In genomic region chr2:226475650-226476049, GRCh38 we compare ENCODE assay signal across 13 cellular contexts.
DNase-seq lines count a peak whose midpoint lies in the region; ATAC-seq, FAIRE-seq and TF ChIP-seq lines count a peak whose summit lies in the region.
"Had no signal": no experiment of that assay in that cellular context is flagged by ENCODE, and none has a peak within 500 bp of the region (broad histone marks: within the 10 kb centered on the region; RNA-seq: fewer than 3 reads in every experiment).

No MANE protein-coding gene starts in this region.

- peak overlapping the region; percentile 33 for H3K4me3 Mint-ChIP-seq in Caco-2 (ENCODE audit: unreplicated experiment)
- H3K4me3 Mint-ChIP-seq: activated naive CD8-positive, alpha-beta T cell treated with anti-CD3 and anti-CD28 coated beads, Interleukin-2, amount 10 ng/mL, durations not matched to agents 7 days and 5 days; CD4-positive, alpha-beta T cell had no signal

- CTCF ChIA-PET in Caco-2 (lab: Charles Lee) (no interaction called here), endothelial cell of umbilical vein (lab: Charles Lee) (no interaction called here)

- peaks cover 32% of the 10 kb centered on the region for H3K36me3 Mint-ChIP-seq in Caco-2 (ENCODE audit: insufficient read depth, unreplicated experiment)
- H3K36me3 Mint-ChIP-seq: activated naive CD8-positive, alpha-beta T cell treated with anti-CD3 and anti-CD28 coated beads, Interleukin-2, amount 10 ng/mL, durations not matched to agents 7 days and 5 days had no signal

- no peak for TF ChIP-seq POLR2A in NB4 (IDR thresholded peaks at IDR 0.05; ENCODE audit: extremely low read depth, insufficient read length)
- TF ChIP-seq POLR2A in endothelial cell of umbilical vein (IDR thresholded peaks at IDR 0.05; ENCODE audit: low read depth, low read length) = no peak

- TF ChIP-seq CTCF in Caco-2 (IDR thresholded peaks at IDR 0.05; ENCODE audit: insufficient read depth in 1 of 2, low read depth in 1 of 2, low read length in 1 of 2, severe bottlenecking in 1 of 2, unreplicated experiment in 1 of 2) (no peak), NB4 (IDR thresholded peaks at IDR 0.05; ENCODE audit: low read depth, low read length) (no peak), endothelial cell of umbilical vein (IDR thresholded peaks at IDR 0.05; ENCODE audit: extremely low read depth in 1 of 2, insufficient read depth in 1 of 2, low read depth in 1 of 2, low read length in 2 of 2) (no peak), omental fat pad (IDR thresholded peaks at IDR 0.05) (no peak)

- BruUV-seq in Caco-2 (replicated peaks; lab: Mats Ljungman, UMichigan) = no TSS peak
- BruUV-seq in endothelial cell of umbilical vein (replicated peaks; lab: Mats Ljungman, UMichigan) = no TSS peak

- dilution Hi-C loops in endothelial cell of umbilical vein (cut with MboI; ENCODE audit: extremely low pct_ligation_motif_present, low sequenced_read_pairs) = no loop called here

- H3K27me3 Mint-ChIP-seq in Caco-2 (ENCODE audit: insufficient read depth, unreplicated experiment) = no peaks in the 10 kb centered on the region

- H3K36me3 ChIP-seq in Caco-2 (ENCODE audit: control insufficient read depth, insufficient read depth, low read length) = no peaks in the 10 kb centered on the region
- no peaks in the 10 kb centered on the region for H3K36me3 ChIP-seq in endothelial cell of umbilical vein (ENCODE audit: control insufficient read depth in 2 of 2, extremely low read depth in 1 of 2, insufficient read depth in 2 of 2, low read length in 2 of 2)

- DNase-seq in Caco-2 = no peak
- peak; percentile 8 for DNase-seq in NB4 (ENCODE audit: low read depth)
- DNase-seq in endothelial cell of umbilical vein (ENCODE audit: low read depth, low spot score) = peak; percentile 34
- no peak for DNase-seq in omental fat pad (ENCODE audit: low spot score)
- no peak for DNase-seq in midbrain (lab: John Stamatoyannopoulos, UW)
- DNase-seq in GM19238 (ENCODE audit: insufficient read length, low spot score) = no peak
- DNase-seq in hippocampal formation (lab: John Stamatoyannopoulos, UW) = no peak
- DNase-seq in NK-92 (lab: John Stamatoyannopoulos, UW; ENCODE audit: unreplicated experiment) = no peak
- DNase-seq: activated naive CD8-positive, alpha-beta T cell treated with anti-CD3 and anti-CD28 coated beads, Interleukin-2, amount 10 ng/mL, durations not matched to agents 7 days and 5 days; CD4-positive, alpha-beta T cell; NCI-H1092 treated with DMSO at 0.1 percent for 48 hours; NCI-H82; T-helper 1 cell had no signal

- H3K4me2 ChIP-seq in endothelial cell of umbilical vein (ENCODE audit: insufficient read depth, low read length) = peak overlapping the region; percentile 43

- H2AFZ ChIP-seq in endothelial cell of umbilical vein (ENCODE audit: low read depth, low read length) = no peak overlapping the region

- no peak overlapping the region for H3K27ac ChIP-seq in endothelial cell of umbilical vein (ENCODE audit: insufficient read depth, low read depth, low read length)

- H3K27ac Mint-ChIP-seq in Caco-2 (ENCODE audit: unreplicated experiment) = peak overlapping the region; percentile 74
- H3K27ac Mint-ChIP-seq: activated naive CD8-positive, alpha-beta T cell treated with anti-CD3 and anti-CD28 coated beads, Interleukin-2, amount 10 ng/mL, durations not matched to agents 7 days and 5 days; CD4-positive, alpha-beta T cell had no signal

- peak; percentile 64 for ATAC-seq in omental fat pad (ENCODE audit: low FRiP score)

- H3K4me1 Mint-ChIP-seq in Caco-2 (ENCODE audit: low read depth, unreplicated experiment) = peaks cover 31% of the 10 kb centered on the region
- H3K4me1 Mint-ChIP-seq: activated naive CD8-positive, alpha-beta T cell treated with anti-CD3 and anti-CD28 coated beads, Interleukin-2, amount 10 ng/mL, durations not matched to agents 7 days and 5 days had no signal

- peaks cover 14% of the 10 kb centered on the region for H3K9me3 Mint-ChIP-seq in Caco-2 (ENCODE audit: unreplicated experiment)
- H3K9me3 Mint-ChIP-seq: activated naive CD8-positive, alpha-beta T cell treated with anti-CD3 and anti-CD28 coated beads, Interleukin-2, amount 10 ng/mL, durations not matched to agents 7 days and 5 days; CD4-positive, alpha-beta T cell had no signal

- intact Hi-C loops in Caco-2 (cut with micrococcal nuclease; ENCODE audit: unreplicated experiment) (loop anchor here (5.0 to 10.0 kb wide), 2 partner anchors 48 to 129 kb away; no protein-coding TSS in a partner anchor), endothelial cell of umbilical vein (cut with micrococcal nuclease) (loop anchor here (5.0 to 10.0 kb wide), 4 partner anchors 107 to 808 kb away; no protein-coding TSS in a partner anchor)

- H4K20me1 ChIP-seq in endothelial cell of umbilical vein (replicated peaks; ENCODE audit: control insufficient read depth, extremely low read depth, insufficient read depth, low read length) = no peaks in the 10 kb centered on the region

- POLR2A ChIA-PET in Caco-2 (lab: Charles Lee) (no interaction called here), endothelial cell of umbilical vein (lab: Charles Lee) (no interaction called here)

- no peaks in the 10 kb centered on the region for H3K79me2 ChIP-seq in endothelial cell of umbilical vein (ENCODE audit: control insufficient read depth, insufficient read depth, low read length)

- H3K27me3 ChIP-seq in Caco-2 (replicated peaks; ENCODE audit: control insufficient read depth, insufficient read depth, low read length) = no peaks in the 10 kb centered on the region
- H3K27me3 ChIP-seq in endothelial cell of umbilical vein (ENCODE audit: control insufficient read depth in 2 of 2, insufficient read depth in 2 of 2, low read length in 2 of 2) = no peaks in the 10 kb centered on the region

- H3K9me3 ChIP-seq in Caco-2 (peaks cover 7% of the 10 kb centered on the region), endothelial cell of umbilical vein (replicated peaks; ENCODE audit: control insufficient read depth, insufficient read depth, low read length) (no peaks in the 10 kb centered on the region)

- H3K9ac ChIP-seq in endothelial cell of umbilical vein (replicated peaks; ENCODE audit: extremely low read depth, insufficient read depth, low read length) = no peak overlapping the region

- FAIRE-seq in endothelial cell of umbilical vein (lab: Jason Lieb, UNC) = no peak

- H3K9me1 ChIP-seq in endothelial cell of umbilical vein (replicated peaks; ENCODE audit: control insufficient read depth, extremely low read depth, insufficient read depth, low read length) = no peaks in the 10 kb centered on the region

- H3K4me1 ChIP-seq in Caco-2 = peaks cover 65% of the 10 kb centered on the region
- H3K4me1 ChIP-seq in endothelial cell of umbilical vein (ENCODE audit: control insufficient read depth, extremely low read depth, insufficient read depth, low read length) = peaks cover 13% of the 10 kb centered on the region

- H3K4me3 ChIP-seq in Caco-2 (ENCODE audit: low read depth, low read length) = no peak overlapping the region
- H3K4me3 ChIP-seq in NB4 (ENCODE audit: low read depth, low read length) = no peak overlapping the region
- no peak overlapping the region for H3K4me3 ChIP-seq in endothelial cell of umbilical vein (replicated peaks in 1 of 3; ENCODE audit: insufficient read depth in 1 of 3, low read depth in 1 of 3, low read length in 3 of 3)

TF ChIP-seq in endothelial cell of umbilical vein, 7 proteins besides CTCF, POLR2A, EP300 and RAD21:
- TF ChIP-seq JUN (IDR thresholded peaks at IDR 0.05; ENCODE audit: borderline replicate concordance, insufficient read depth, insufficient read length, low read depth) (peak; percentile 22), FOS (IDR thresholded peaks at IDR 0.05; ENCODE audit: borderline replicate concordance, insufficient read depth, low read length) (peak; percentile 51), POLR2AphosphoS5 (IDR thresholded peaks at IDR 0.05; ENCODE audit: insufficient read depth, low read depth, low read length) (no peak), GATA2 (IDR thresholded peaks at IDR 0.05; ENCODE audit: insufficient read depth, insufficient read length, low read depth, low read length) (peak; percentile 34), EZH2 (IDR thresholded peaks at IDR 0.05; ENCODE audit: borderline replicate concordance, low read depth, low read length, severe bottlenecking) (no peak), MYC (IDR thresholded peaks at IDR 0.05; ENCODE audit: low read depth, low read length) (no peak)
- TF ChIP-seq, protein P1, sequence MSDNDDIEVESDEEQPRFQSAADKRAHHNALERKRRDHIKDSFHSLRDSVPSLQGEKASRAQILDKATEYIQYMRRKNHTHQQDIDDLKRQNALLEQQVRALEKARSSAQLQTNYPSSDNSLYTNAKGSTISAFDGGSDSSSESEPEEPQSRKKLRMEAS (IDR thresholded peaks at IDR 0.05; ENCODE audit: insufficient read depth, insufficient read length) = no peak

Comparison
In these comparisons a context has a peak if more than half of its experiments do, and no peak if none do; other contexts are left out.
1. DNase-seq: peak in NB4 (single experiment) and endothelial cell of umbilical vein (single experiment); none in Caco-2 (0 of 2), omental fat pad (single experiment), midbrain (single experiment), GM19238 (single experiment), hippocampal formation (0 of 2) and NK-92 (single experiment).